26 cellular contexts compared by ENCODE assay signal in the genomic region with DNA sequence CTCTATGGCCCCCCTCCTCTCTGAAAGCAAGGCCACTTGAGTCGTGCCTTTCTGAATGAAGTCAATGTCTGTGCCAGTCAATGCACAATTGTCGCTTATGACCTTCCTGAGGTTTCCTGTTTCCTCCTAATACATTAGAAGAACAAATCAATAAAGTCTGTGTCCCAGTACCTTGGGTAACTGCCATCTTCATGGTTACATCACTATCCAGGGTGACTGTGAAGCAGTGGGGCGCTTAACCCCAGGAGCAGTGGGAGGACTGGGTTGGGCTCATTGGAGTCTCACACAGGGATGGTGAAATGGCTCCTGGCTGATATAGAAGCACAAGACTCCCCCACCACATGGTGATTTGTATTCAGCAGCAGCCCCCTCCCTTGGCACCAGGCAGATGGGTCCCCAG.
"Had no signal": no experiment of that assay in that cellular context is flagged by ENCODE, and none has a peak within 500 bp of the region (broad histone marks: within the 10 kb centered on the region; RNA-seq: fewer than 3 reads in every experiment).

No MANE protein-coding gene starts in this region.

- H3K4me3 ChIP-seq: adrenal gland, body of pancreas, esophagus squamous epithelium, gastroesophageal sphincter had no signal

- H3K4me1 Mint-ChIP-seq: activated B cell treated with CpG ODN at 0.5 μM for 24 hours; activated naive CD4-positive, alpha-beta T cell treated with anti-CD3 and anti-CD28 coated beads, Interleukin-2, amount 50 U/mL, for 24 hours; activated naive CD8-positive, alpha-beta T cell treated with anti-CD3 and anti-CD28 coated beads for 36 hours; activated naive CD8-positive, alpha-beta T cell treated with anti-CD3 and anti-CD28 coated beads, Interleukin-2, amount 50 U/mL, for 24 hours; activated T-helper 17 cell treated with anti-CD3 and anti-CD28 coated beads, Interleukin-2, amount 50 U/mL, for 72 hours; T-helper 17 cell had no signal

- H3K9me3 Mint-ChIP-seq: activated B cell treated with CpG ODN at 0.5 μM for 24 hours; activated naive CD4-positive, alpha-beta T cell treated with anti-CD3 and anti-CD28 coated beads for 36 hours had no signal

- H3K36me3 ChIP-seq: adrenal gland, esophagus squamous epithelium, gastroesophageal sphincter, WERI-Rb-1 had no signal

- H3K27ac Mint-ChIP-seq: activated B cell treated with CpG ODN at 0.5 μM for 24 hours; activated CD8-positive, alpha-beta T cell treated with anti-CD3 and anti-CD28 coated beads for 36 hours; activated naive CD4-positive, alpha-beta T cell treated with anti-CD3 and anti-CD28 coated beads for 36 hours; activated naive CD4-positive, alpha-beta T cell treated with anti-CD3 and anti-CD28 coated beads, Interleukin-2, amount 50 U/mL, for 24 hours; activated naive CD8-positive, alpha-beta T cell treated with anti-CD3 and anti-CD28 coated beads for 36 hours; activated naive CD8-positive, alpha-beta T cell treated with anti-CD3 and anti-CD28 coated beads, Interleukin-2, amount 50 U/mL, for 24 hours; activated T-helper 17 cell treated with anti-CD3 and anti-CD28 coated beads, Interleukin-2, amount 50 U/mL, for 72 hours; T-helper 17 cell; T-helper 2 cell treated with Interferon-gamma antibody and Interleukin-4, amounts not matched to agents 5 μg/mL and 100 μg/mL, for 36 hours had no signal

- H3K4me3 Mint-ChIP-seq: activated B cell treated with CpG ODN at 0.5 μM for 24 hours; activated CD8-positive, alpha-beta T cell treated with anti-CD3 and anti-CD28 coated beads for 36 hours; activated naive CD4-positive, alpha-beta T cell treated with anti-CD3 and anti-CD28 coated beads for 36 hours; activated naive CD4-positive, alpha-beta T cell treated with anti-CD3 and anti-CD28 coated beads, Interleukin-2, amount 50 U/mL, for 24 hours; activated naive CD8-positive, alpha-beta T cell treated with anti-CD3 and anti-CD28 coated beads for 36 hours; activated naive CD8-positive, alpha-beta T cell treated with anti-CD3 and anti-CD28 coated beads, Interleukin-2, amount 50 U/mL, for 24 hours; activated T-cell treated with anti-CD3 and anti-CD28 coated beads, Interleukin-2, amount 50 U/mL, for 4 hours; activated T-helper 17 cell treated with anti-CD3 and anti-CD28 coated beads, Interleukin-2, amount 50 U/mL, for 72 hours; T-helper 17 cell; T-helper 2 cell treated with Interferon-gamma antibody and Interleukin-4, amounts not matched to agents 5 μg/mL and 100 μg/mL, for 36 hours had no signal

- H3K27me3 Mint-ChIP-seq: activated B cell treated with CpG ODN at 0.5 μM for 24 hours; activated CD8-positive, alpha-beta T cell treated with anti-CD3 and anti-CD28 coated beads for 36 hours; activated naive CD4-positive, alpha-beta T cell treated with anti-CD3 and anti-CD28 coated beads, Interleukin-2, amount 50 U/mL, for 24 hours; activated naive CD8-positive, alpha-beta T cell treated with anti-CD3 and anti-CD28 coated beads for 36 hours; activated naive CD8-positive, alpha-beta T cell treated with anti-CD3 and anti-CD28 coated beads, Interleukin-2, amount 50 U/mL, for 24 hours; activated T-helper 17 cell treated with anti-CD3 and anti-CD28 coated beads, Interleukin-2, amount 50 U/mL, for 72 hours; T-helper 17 cell had no signal

- H3K36me3 Mint-ChIP-seq: activated naive CD8-positive, alpha-beta T cell treated with anti-CD3 and anti-CD28 coated beads for 36 hours had no signal

- H3K27ac ChIP-seq: adrenal gland, body of pancreas, epithelial cell of prostate, esophagus squamous epithelium, gastroesophageal sphincter, WERI-Rb-1 had no signal

- H3K4me1 ChIP-seq: adrenal gland, body of pancreas, esophagus squamous epithelium, gastroesophageal sphincter had no signal

- DNase-seq: activated B cell treated with CpG ODN at 0.5 μM for 24 hours; activated CD4-positive, alpha-beta T cell treated with anti-CD3 and anti-CD28 coated beads for 48 hours; activated CD4-positive, alpha-beta T cell treated with anti-CD3 and anti-CD28 coated beads, Interleukin-2, amount 50 U/mL, for 1 hour; activated CD4-positive, alpha-beta T cell treated with anti-CD3 and anti-CD28 coated beads, Interleukin-2, amount 50 U/mL, for 48 hours; activated CD8-positive, alpha-beta memory T cell treated with anti-CD3 and anti-CD28 coated beads for 24 hours; activated CD8-positive, alpha-beta T cell treated with anti-CD3 and anti-CD28 coated beads for 36 hours; activated effector memory CD4-positive, alpha-beta T cell treated with Interleukin-2 at 50 U/mL for 16 hours; activated naive CD4-positive, alpha-beta T cell treated with anti-CD3 and anti-CD28 coated beads for 36 hours; activated naive CD8-positive, alpha-beta T cell treated with anti-CD3 and anti-CD28 coated beads for 36 hours; activated naive CD8-positive, alpha-beta T cell treated with anti-CD3 and anti-CD28 coated beads, Interleukin-2, amount 50 U/mL, for 24 hours; activated T-cell treated with anti-CD3 and anti-CD28 coated beads, Interleukin-2, amount 50 U/mL, for 4 hours; adrenal gland; aorta; body of pancreas; effector CD8-positive, alpha-beta T cell; esophagus squamous epithelium; foreskin melanocyte; T-helper 1 cell; T-helper 17 cell; T1000; WERI-Rb-1 had no signal

- H3K9me3 ChIP-seq: adrenal gland, body of pancreas, gastroesophageal sphincter had no signal

- H3K27me3 ChIP-seq: adrenal gland, body of pancreas, esophagus squamous epithelium, gastroesophageal sphincter had no signal
